2 cellular contexts compared by ENCODE assay signal in the genomic region with DNA sequence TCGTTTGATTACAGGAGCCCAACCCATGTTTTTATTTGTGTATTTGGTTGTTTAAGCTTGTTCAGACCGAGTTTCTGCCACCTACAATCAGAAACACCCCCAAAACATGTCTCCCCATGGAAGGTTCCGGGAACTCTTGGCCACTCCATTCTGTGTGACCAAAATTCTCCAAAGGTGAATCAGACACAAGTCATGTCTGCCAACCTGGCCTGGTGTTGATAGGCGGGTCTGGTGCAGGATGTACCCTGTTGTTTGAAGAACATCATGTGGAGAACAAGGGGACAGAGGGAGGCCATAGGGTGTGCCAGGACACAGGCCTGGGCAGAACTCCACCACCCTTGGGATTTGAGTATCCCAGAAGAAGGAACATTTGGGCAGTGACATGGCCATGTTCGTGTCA.
TF ChIP-seq lines count a peak whose summit lies in the region.

No MANE protein-coding gene starts in this region.

TF ChIP-seq in liver, 16 proteins besides CTCF, POLR2A, EP300 and RAD21 (continued from another document):
- TF ChIP-seq, protein P1, sequence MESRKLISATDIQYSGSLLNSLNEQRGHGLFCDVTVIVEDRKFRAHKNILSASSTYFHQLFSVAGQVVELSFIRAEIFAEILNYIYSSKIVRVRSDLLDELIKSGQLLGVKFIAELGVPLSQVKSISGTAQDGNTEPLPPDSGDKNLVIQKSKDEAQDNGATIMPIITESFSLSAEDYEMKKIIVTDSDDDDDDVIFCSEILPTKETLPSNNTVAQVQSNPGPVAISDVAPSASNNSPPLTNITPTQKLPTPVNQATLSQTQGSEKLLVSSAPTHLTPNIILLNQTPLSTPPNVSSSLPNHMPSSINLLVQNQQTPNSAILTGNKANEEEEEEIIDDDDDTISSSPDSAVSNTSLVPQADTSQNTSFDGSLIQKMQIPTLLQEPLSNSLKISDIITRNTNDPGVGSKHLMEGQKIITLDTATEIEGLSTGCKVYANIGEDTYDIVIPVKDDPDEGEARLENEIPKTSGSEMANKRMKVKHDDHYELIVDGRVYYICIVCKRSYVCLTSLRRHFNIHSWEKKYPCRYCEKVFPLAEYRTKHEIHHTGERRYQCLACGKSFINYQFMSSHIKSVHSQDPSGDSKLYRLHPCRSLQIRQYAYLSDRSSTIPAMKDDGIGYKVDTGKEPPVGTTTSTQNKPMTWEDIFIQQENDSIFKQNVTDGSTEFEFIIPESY (IDR thresholded peaks at IDR 0.05), result no peak
- TF ChIP-seq, protein P2, sequence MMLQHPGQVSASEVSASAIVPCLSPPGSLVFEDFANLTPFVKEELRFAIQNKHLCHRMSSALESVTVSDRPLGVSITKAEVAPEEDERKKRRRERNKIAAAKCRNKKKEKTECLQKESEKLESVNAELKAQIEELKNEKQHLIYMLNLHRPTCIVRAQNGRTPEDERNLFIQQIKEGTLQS (IDR thresholded peaks at IDR 0.05), result no peak
- peak in 1 of 2 donors; percentile 69 for TF ChIP-seq HNF4A (conservative IDR thresholded peaks at IDR 0.05)
- peak; percentile 65 for TF ChIP-seq FOXA1 (IDR thresholded peaks at IDR 0.05)
- peak in 1 of 2 donors; percentile 68 for TF ChIP-seq JUND (IDR thresholded peaks at IDR 0.05)
- peak; percentile 36 to 92 for TF ChIP-seq RXRA (IDR thresholded peaks at IDR 0.05)
- TF ChIP-seq, protein P3, sequence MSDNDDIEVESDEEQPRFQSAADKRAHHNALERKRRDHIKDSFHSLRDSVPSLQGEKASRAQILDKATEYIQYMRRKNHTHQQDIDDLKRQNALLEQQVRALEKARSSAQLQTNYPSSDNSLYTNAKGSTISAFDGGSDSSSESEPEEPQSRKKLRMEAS (IDR thresholded peaks at IDR 0.05), result peak; percentile 73
- no peak for TF ChIP-seq NR2F2 (IDR thresholded peaks at IDR 0.05)
- TF ChIP-seq, protein P4, sequence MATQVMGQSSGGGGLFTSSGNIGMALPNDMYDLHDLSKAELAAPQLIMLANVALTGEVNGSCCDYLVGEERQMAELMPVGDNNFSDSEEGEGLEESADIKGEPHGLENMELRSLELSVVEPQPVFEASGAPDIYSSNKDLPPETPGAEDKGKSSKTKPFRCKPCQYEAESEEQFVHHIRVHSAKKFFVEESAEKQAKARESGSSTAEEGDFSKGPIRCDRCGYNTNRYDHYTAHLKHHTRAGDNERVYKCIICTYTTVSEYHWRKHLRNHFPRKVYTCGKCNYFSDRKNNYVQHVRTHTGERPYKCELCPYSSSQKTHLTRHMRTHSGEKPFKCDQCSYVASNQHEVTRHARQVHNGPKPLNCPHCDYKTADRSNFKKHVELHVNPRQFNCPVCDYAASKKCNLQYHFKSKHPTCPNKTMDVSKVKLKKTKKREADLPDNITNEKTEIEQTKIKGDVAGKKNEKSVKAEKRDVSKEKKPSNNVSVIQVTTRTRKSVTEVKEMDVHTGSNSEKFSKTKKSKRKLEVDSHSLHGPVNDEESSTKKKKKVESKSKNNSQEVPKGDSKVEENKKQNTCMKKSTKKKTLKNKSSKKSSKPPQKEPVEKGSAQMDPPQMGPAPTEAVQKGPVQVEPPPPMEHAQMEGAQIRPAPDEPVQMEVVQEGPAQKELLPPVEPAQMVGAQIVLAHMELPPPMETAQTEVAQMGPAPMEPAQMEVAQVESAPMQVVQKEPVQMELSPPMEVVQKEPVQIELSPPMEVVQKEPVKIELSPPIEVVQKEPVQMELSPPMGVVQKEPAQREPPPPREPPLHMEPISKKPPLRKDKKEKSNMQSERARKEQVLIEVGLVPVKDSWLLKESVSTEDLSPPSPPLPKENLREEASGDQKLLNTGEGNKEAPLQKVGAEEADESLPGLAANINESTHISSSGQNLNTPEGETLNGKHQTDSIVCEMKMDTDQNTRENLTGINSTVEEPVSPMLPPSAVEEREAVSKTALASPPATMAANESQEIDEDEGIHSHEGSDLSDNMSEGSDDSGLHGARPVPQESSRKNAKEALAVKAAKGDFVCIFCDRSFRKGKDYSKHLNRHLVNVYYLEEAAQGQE (IDR thresholded peaks at IDR 0.05), result peak; percentile 20
- TF ChIP-seq YY1 (IDR thresholded peaks at IDR 0.05), result peak; percentile 64
- peak; percentile 49 for TF ChIP-seq FOXA2 (IDR thresholded peaks at IDR 0.05)
- TF ChIP-seq HNF4G (IDR thresholded peaks at IDR 0.05), result no peak
- TF ChIP-seq GABPA (IDR thresholded peaks at IDR 0.05 in 1 of 2, conservative IDR thresholded peaks at IDR 0.05 in 1 of 2), result no peak
- TF ChIP-seq SP1 (IDR thresholded peaks at IDR 0.05), result no peak
TF ChIP-seq in liver: peak in this region for 9.

TF ChIP-seq in HepG2, 621 proteins besides CTCF, POLR2A, EP300 and RAD21:
- TF ChIP-seq, protein P5, sequence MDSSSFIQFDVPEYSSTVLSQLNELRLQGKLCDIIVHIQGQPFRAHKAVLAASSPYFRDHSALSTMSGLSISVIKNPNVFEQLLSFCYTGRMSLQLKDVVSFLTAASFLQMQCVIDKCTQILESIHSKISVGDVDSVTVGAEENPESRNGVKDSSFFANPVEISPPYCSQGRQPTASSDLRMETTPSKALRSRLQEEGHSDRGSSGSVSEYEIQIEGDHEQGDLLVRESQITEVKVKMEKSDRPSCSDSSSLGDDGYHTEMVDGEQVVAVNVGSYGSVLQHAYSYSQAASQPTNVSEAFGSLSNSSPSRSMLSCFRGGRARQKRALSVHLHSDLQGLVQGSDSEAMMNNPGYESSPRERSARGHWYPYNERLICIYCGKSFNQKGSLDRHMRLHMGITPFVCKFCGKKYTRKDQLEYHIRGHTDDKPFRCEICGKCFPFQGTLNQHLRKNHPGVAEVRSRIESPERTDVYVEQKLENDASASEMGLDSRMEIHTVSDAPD (CRISPR knock-in tag; IDR thresholded peaks at IDR 0.05), result no peak
- TF ChIP-seq SRF (IDR thresholded peaks at IDR 0.05; ENCODE audit: low read depth, low read length) (no peak), TBL1XR1 (IDR thresholded peaks at IDR 0.05; ENCODE audit: borderline replicate concordance, low read length, partially characterized antibody) (no peak), MEIS1 (CRISPR knock-in tag; IDR thresholded peaks at IDR 0.05; ENCODE audit: borderline replicate concordance) (no peak), PRPF4 (IDR thresholded peaks at IDR 0.05; ENCODE audit: low read depth, low read length, poor library complexity, severe bottlenecking) (no peak)
